In genomic region chr3:157541506-157542236, GRCh38 we compare ENCODE assay signal across 17 cellular contexts. TPM values are rescaled to one million over a fixed set of nuclear protein-coding genes. Genes with fewer than 3 reads are reported as not detected.
A peak's percentile ranks its signal among the peaks of the same experiment; 100 is the strongest.
DNase-seq lines count a peak whose midpoint lies in the region; ATAC-seq and TF ChIP-seq lines count a peak whose summit lies in the region.
"Had no signal": no experiment of that assay in that cellular context is flagged by ENCODE, and none has a peak within 500 bp of the region (broad histone marks: within the 10 kb centered on the region; RNA-seq: fewer than 3 reads in every experiment).

No MANE protein-coding gene starts in this region.

- H3K79me2 ChIP-seq in GM23248 (ENCODE audit: insufficient read depth): peaks cover 4% of the 10 kb centered on the region; the same call in 1 of the 2 replicates

- no peak overlapping the region for H3K4me3 ChIP-seq in GM23248
- H3K4me3 ChIP-seq: GM23338 had no signal

- H3K4me1 ChIP-seq in GM23248 (ENCODE audit: insufficient read depth): peaks cover 11% of the 10 kb centered on the region; the same call in 1 of the 2 replicates
- H3K4me1 ChIP-seq: A549, BE2C, Caco-2 had no signal

- H3K27me3 ChIP-seq in GM23248 (replicated peaks; ENCODE audit: insufficient read depth): no peaks in the 10 kb centered on the region
- H3K27me3 ChIP-seq: BE2C had no signal

- H3K9me3 ChIP-seq in GM23248 (ENCODE audit: low read depth): no peaks in the 10 kb centered on the region
- H3K9me3 ChIP-seq: BE2C, Caco-2 had no signal

- no peak overlapping the region for H3K4me2 ChIP-seq in GM23248 (ENCODE audit: unreplicated experiment)
- H3K4me2 ChIP-seq: GM23338 had no signal

- TF ChIP-seq RAD21 in Ishikawa (IDR thresholded peaks at IDR 0.05; ENCODE audit: low read depth): 0 out of 2 replicates have a peak, but pooled peaks have one; percentile 6

- no peaks in the 10 kb centered on the region for H4K20me1 ChIP-seq in GM23248 (ENCODE audit: insufficient read depth)

- no peaks in the 10 kb centered on the region for H3K9me2 ChIP-seq in GM23248 (ENCODE audit: insufficient read depth)

- DNase-seq in GM23248 (no peak), sciatic nerve (ENCODE audit: low spot score) (no peak), GM19240 (ENCODE audit: insufficient read length, low spot score) (no peak)
- DNase-seq: BE2C; Caco-2; CD8-positive, alpha-beta T cell; DND-41; GDM1 had no signal

- ATAC-seq in esophagus mucosa (peak; percentile 40), sciatic nerve (peak; percentile 76), HG03354 (IDR thresholded peaks at IDR 0.05; ENCODE audit: poor library complexity, severe bottlenecking, unreplicated experiment) (no peak), GM19395 (IDR thresholded peaks at IDR 0.05; ENCODE audit: unreplicated experiment) (no peak), GM18502 (IDR thresholded peaks at IDR 0.05; ENCODE audit: poor library complexity, unreplicated experiment) (no peak)
- ATAC-seq: CD8-positive, alpha-beta T cell had no signal

- no peaks in the 10 kb centered on the region for H3K36me3 ChIP-seq in GM23248 (ENCODE audit: low read depth)
- H3K36me3 ChIP-seq: BE2C had no signal

- H3F3A ChIP-seq in GM23248 (ENCODE audit: insufficient read depth): peaks cover 18% of the 10 kb centered on the region

- WGBS in GM23248 (ENCODE audit: low coverage in 1 of 2, low lambda C conversion rate in 2 of 2, missing lambda C conversion rate in 2 of 2), 2 experiments: 58 to 60% methylated on average over 6 of the region's 6 CpGs

- no peak overlapping the region for H3K9ac ChIP-seq in GM23248

- intact Hi-C loops in sciatic nerve (cut with DNase I): no loop called here

- in situ Hi-C loops in GM23248 (cut with MboI): no loop called here

- H2AFZ ChIP-seq in GM23248: peak overlapping the region; percentile 95; the same call in 1 of the 2 replicates

- TF ChIP-seq EP300 in Ishikawa (IDR thresholded peaks at IDR 0.05; ENCODE audit: borderline replicate concordance): peak; percentile 97

- no peak overlapping the region for H3K27ac ChIP-seq in GM23248

TF ChIP-seq in Ishikawa, 13 proteins besides CTCF, POLR2A, EP300 and RAD21:
- TF ChIP-seq MAX (IDR thresholded peaks at IDR 0.05) (peak; percentile 68; the same call in 1 of the 2 replicates), REST (IDR thresholded peaks at IDR 0.05; ENCODE audit: low read depth) (peak; percentile 23; the same call in 1 of the 2 replicates), NFIC (IDR thresholded peaks at IDR 0.05) (peak; percentile 94), EGR1 (IDR thresholded peaks at IDR 0.05) (peak; percentile 88), TCF12 (IDR thresholded peaks at IDR 0.05; ENCODE audit: low read depth) (peak; percentile 98), YY1 (IDR thresholded peaks at IDR 0.05; ENCODE audit: low read depth) (peak; percentile 12; the same call in 1 of the 2 replicates), CREB1 (IDR thresholded peaks at IDR 0.05; ENCODE audit: low read depth) (no peak), FOXM1 (IDR thresholded peaks at IDR 0.05; ENCODE audit: borderline replicate concordance, low read depth) (peak; percentile 92), ZBTB7A (IDR thresholded peaks at IDR 0.05; ENCODE audit: low read depth) (no peak), USF1 (IDR thresholded peaks at IDR 0.05) (no peak), CEBPB (IDR thresholded peaks at IDR 0.05) (peak; percentile 98), TEAD4 (IDR thresholded peaks at IDR 0.05) (peak; percentile 81), TAF1 (IDR thresholded peaks at IDR 0.05; ENCODE audit: low read depth) (no peak)

RNA-seq across cellular contexts. Expression of gene VEPH1, which starts 38.5 kb away (rescaled TPM):
- 34.0 and 44.0 TPM in 2 replicates for total RNA-seq in GM23248 (2014; rRNA removed; shearing (Covaris generic))
- 35.3 and 36.8 TPM in 2 replicates for polyA plus RNA-seq in GM23248 (2016; fragmentation: Nextera tagmentation; extraction: Ambion mirVana)
- total RNA-seq in esophagus mucosa (0.40 TPM), sciatic nerve (1.0 TPM)
- total RNA-seq: CD8-positive, alpha-beta T cell; HT-29 had no signal
- polyA plus RNA-seq: IgD-negative memory B cell had no signal

Comparison
In these comparisons a context has a peak if more than half of its experiments do, and no peak if none do; other contexts are left out.
1. ATAC-seq: peak in esophagus mucosa (single experiment) and sciatic nerve (single experiment); none in HG03354 (single experiment), GM19395 (single experiment) and GM18502 (single experiment).
2. RNA of gene VEPH1, which starts 38.5 kb away (total RNA-seq): 34.0 to 44.0 TPM in GM23248; 1.0 TPM in sciatic nerve (single experiment) and 0.40 TPM in esophagus mucosa (single experiment); every median in the first group is over 10 times any median in the second.